In the genomic region with DNA sequence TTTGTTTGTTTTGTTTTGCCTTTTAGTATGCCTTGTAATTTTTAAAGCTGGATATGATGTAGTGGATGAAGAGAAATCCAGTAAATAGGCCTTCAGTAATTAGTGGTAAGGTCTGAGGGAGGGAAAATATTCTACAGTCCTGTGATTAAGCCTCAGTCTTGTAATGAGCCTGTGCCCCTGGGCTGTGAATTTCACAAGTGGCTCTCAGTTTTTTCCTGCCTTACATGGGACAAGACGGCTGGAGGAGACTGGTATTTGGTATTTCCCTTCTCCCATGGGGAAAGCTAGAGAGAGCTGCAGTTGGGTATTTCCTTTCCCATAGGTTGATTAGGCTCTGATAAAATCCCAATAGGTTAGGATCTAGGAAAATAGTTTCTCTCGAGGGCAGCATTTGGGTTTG, we compare ENCODE assay signal across 1 cellular context.
TF ChIP-seq lines count a peak whose summit lies in the region.

No MANE protein-coding gene starts in this region.

TF ChIP-seq in endothelial cell of umbilical vein, 7 proteins besides CTCF, POLR2A, EP300 and RAD21 (continued from another document):
- TF ChIP-seq, protein P1, sequence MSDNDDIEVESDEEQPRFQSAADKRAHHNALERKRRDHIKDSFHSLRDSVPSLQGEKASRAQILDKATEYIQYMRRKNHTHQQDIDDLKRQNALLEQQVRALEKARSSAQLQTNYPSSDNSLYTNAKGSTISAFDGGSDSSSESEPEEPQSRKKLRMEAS (IDR thresholded peaks at IDR 0.05; ENCODE audit: insufficient read depth, insufficient read length), result no peak
- no peak for TF ChIP-seq GATA2 (IDR thresholded peaks at IDR 0.05; ENCODE audit: insufficient read depth, insufficient read length, low read depth, low read length)
- TF ChIP-seq POLR2AphosphoS5 (IDR thresholded peaks at IDR 0.05; ENCODE audit: insufficient read depth, low read depth, low read length), result no peak
- TF ChIP-seq FOS (IDR thresholded peaks at IDR 0.05; ENCODE audit: borderline replicate concordance, insufficient read depth, low read length), result no peak
- no peak for TF ChIP-seq MYC (IDR thresholded peaks at IDR 0.05; ENCODE audit: low read depth, low read length)
- TF ChIP-seq JUN (IDR thresholded peaks at IDR 0.05; ENCODE audit: borderline replicate concordance, insufficient read depth, insufficient read length, low read depth), result no peak
